In the genomic region with DNA sequence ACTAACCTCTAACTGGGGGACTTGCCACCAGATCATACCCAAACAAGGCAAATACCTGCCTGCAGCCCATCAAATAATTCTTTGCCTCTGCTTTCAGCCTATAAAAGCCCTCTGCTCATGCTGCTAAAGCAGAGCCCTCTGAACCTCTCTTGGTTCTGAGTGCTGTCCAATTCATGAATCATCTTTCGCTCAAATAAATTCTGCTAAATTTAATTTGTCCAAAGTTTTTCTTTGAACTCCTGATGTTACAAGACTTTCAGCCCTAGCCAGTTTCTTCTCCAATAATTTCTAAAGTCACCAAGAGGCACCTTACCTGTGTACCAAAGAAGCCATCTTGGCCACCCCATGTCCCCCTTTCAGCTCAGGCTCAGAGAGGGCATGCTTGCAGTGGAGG, we compare ENCODE assay signal across 16 cellular contexts.
"Had no signal": no experiment of that assay in that cellular context is flagged by ENCODE, and none has a peak within 500 bp of the region (broad histone marks: within the 10 kb centered on the region; RNA-seq: fewer than 3 reads in every experiment).

No MANE protein-coding gene starts in this region.

- H3K36me3 ChIP-seq: adrenal gland, colonic mucosa, esophagus squamous epithelium, spleen, upper lobe of right lung had no signal

- H3K27me3 ChIP-seq: adrenal gland had no signal

- H3K4me1 Mint-ChIP-seq: activated naive CD4-positive, alpha-beta T cell treated with anti-CD3 and anti-CD28 coated beads, Interleukin-2, amount 50 U/mL, for 24 hours; activated T-helper 17 cell treated with anti-CD3 and anti-CD28 coated beads, Interleukin-2, amount 50 U/mL, for 72 hours; immature natural killer cell had no signal

- H3K27ac Mint-ChIP-seq: activated naive CD4-positive, alpha-beta T cell treated with anti-CD3 and anti-CD28 coated beads, Interleukin-2, amount 50 U/mL, for 24 hours; activated T-helper 17 cell treated with anti-CD3 and anti-CD28 coated beads, Interleukin-2, amount 50 U/mL, for 72 hours; immature natural killer cell; stimulated activated naive CD8-positive, alpha-beta T cell treated with anti-CD3 and anti-CD28 coated beads, Interleukin-15, Interleukin-2, amounts not matched to agents 100 ng/mL and 50 ng/mL, for 24 hours had no signal

- H3K27ac ChIP-seq: adrenal gland, colonic mucosa, esophagus squamous epithelium, psoas muscle, upper lobe of right lung had no signal

- H3K4me3 ChIP-seq: adrenal gland, colonic mucosa, esophagus squamous epithelium, psoas muscle, spleen, upper lobe of right lung had no signal

- H3K4me1 ChIP-seq: adrenal gland, colonic mucosa, esophagus squamous epithelium, psoas muscle, spleen, upper lobe of right lung had no signal

- DNase-seq: activated CD4-positive, CD25-positive, alpha-beta regulatory T cell treated with anti-CD3 and anti-CD28 coated beads, Interleukin-2, amount 50 U/mL, for 72 hours; caudate nucleus; colonic mucosa; effector CD4-positive, alpha-beta T cell; esophagus squamous epithelium; glutamatergic neuron; immature natural killer cell; nucleus accumbens; psoas muscle; spleen; T-helper 9 cell; upper lobe of right lung had no signal

- H3K9me3 Mint-ChIP-seq: activated naive CD4-positive, alpha-beta T cell treated with anti-CD3 and anti-CD28 coated beads, Interleukin-2, amount 50 U/mL, for 24 hours; activated T-helper 17 cell treated with anti-CD3 and anti-CD28 coated beads, Interleukin-2, amount 50 U/mL, for 72 hours; stimulated activated naive CD8-positive, alpha-beta T cell treated with anti-CD3 and anti-CD28 coated beads, Interleukin-15, Interleukin-2, amounts not matched to agents 100 ng/mL and 50 ng/mL, for 24 hours had no signal

- H3K9me3 ChIP-seq: colonic mucosa, esophagus squamous epithelium, upper lobe of right lung had no signal

- H3K36me3 Mint-ChIP-seq: activated naive CD4-positive, alpha-beta T cell treated with anti-CD3 and anti-CD28 coated beads, Interleukin-2, amount 50 U/mL, for 24 hours; immature natural killer cell had no signal

- H3K4me3 Mint-ChIP-seq: activated naive CD4-positive, alpha-beta T cell treated with anti-CD3 and anti-CD28 coated beads, Interleukin-2, amount 50 U/mL, for 24 hours; activated T-helper 17 cell treated with anti-CD3 and anti-CD28 coated beads, Interleukin-2, amount 50 U/mL, for 72 hours; immature natural killer cell; stimulated activated naive CD8-positive, alpha-beta T cell treated with anti-CD3 and anti-CD28 coated beads, Interleukin-15, Interleukin-2, amounts not matched to agents 100 ng/mL and 50 ng/mL, for 24 hours had no signal
